Comparison of ENCODE assay signal across 16 cellular contexts in genomic region chr6:168608113-168608400, GRCh38.
A peak's percentile ranks its signal among the peaks of the same experiment; 100 is the strongest.
DNase-seq lines count a peak whose midpoint lies in the region; ATAC-seq and TF ChIP-seq lines count a peak whose summit lies in the region.
"Had no signal": no experiment of that assay in that cellular context is flagged by ENCODE, and none has a peak within 500 bp of the region (broad histone marks: within the 10 kb centered on the region; RNA-seq: fewer than 3 reads in every experiment).

No MANE protein-coding gene starts in this region.

- H3K27me3 Mint-ChIP-seq in brain = peaks cover 6% of the 10 kb centered on the region
- peaks cover 0 to 14% of the 10 kb centered on the region in 2 donors for H3K27me3 Mint-ChIP-seq in CD8-positive, alpha-beta memory T cell

- H3K18ac ChIP-seq in neuronal stem cell (ENCODE audit: low read length) = peak overlapping the region; percentile 67

- no peak overlapping the region for H3K9ac ChIP-seq in neuronal stem cell (ENCODE audit: low read depth, low read length, poor library complexity)

- CTCF ChIA-PET in CD8-positive, alpha-beta memory T cell (lab: Charles Lee) = no interaction called here

- no peak overlapping the region for H3K4me2 ChIP-seq in neuronal stem cell (ENCODE audit: insufficient read depth, low read length, poor library complexity, severe bottlenecking)

- peak overlapping the region in 2 of 5 experiments; percentile 48 to 50 for H3K4me3 Mint-ChIP-seq in brain
- no peak overlapping the region for H3K4me3 Mint-ChIP-seq in CD8-positive, alpha-beta memory T cell
- H3K4me3 Mint-ChIP-seq: CD8-positive, alpha-beta T cell had no signal

- H3K27ac Mint-ChIP-seq in brain = peak overlapping the region in 4 of 5 experiments; percentile 46 to 90 (median 90)
- no peak overlapping the region for H3K27ac Mint-ChIP-seq in CD8-positive, alpha-beta memory T cell
- H3K27ac Mint-ChIP-seq: CD8-positive, alpha-beta T cell had no signal

- H3K9me3 ChIP-seq in neuronal stem cell (replicated peaks in 1 of 2; ENCODE audit: control insufficient read depth in 2 of 2, insufficient read depth in 1 of 2, low read depth in 1 of 2, low read length in 2 of 2) (peaks cover 4% of the 10 kb centered on the region in 2 donors), breast epithelium (no peaks in the 10 kb centered on the region)
- H3K9me3 ChIP-seq in CD8-positive, alpha-beta memory T cell (ENCODE audit: low read length) = no peaks in the 10 kb centered on the region
- H3K9me3 ChIP-seq: Peyer's patch had no signal

- no peaks in the 10 kb centered on the region for H3K36me3 Mint-ChIP-seq in brain
- no peaks in the 10 kb centered on the region for H3K36me3 Mint-ChIP-seq in CD8-positive, alpha-beta memory T cell
- H3K36me3 Mint-ChIP-seq: CD8-positive, alpha-beta T cell had no signal

- H2AK5ac ChIP-seq in neuronal stem cell (ENCODE audit: low read depth, low read length) = no peak overlapping the region

- no CpG with 5 or more reads among the region's 11 CpGs for WGBS in neuronal stem cell (ENCODE audit: extremely low coverage in 2 of 2, insufficient read length in 2 of 2, insufficient replicate concordance in 1 of 2), 2 donors

- no peaks in the 10 kb centered on the region for H3K27me3 ChIP-seq in neuronal stem cell (ENCODE audit: control insufficient read depth in 3 of 3, insufficient read depth in 3 of 3, low read depth in 1 of 3, low read length in 3 of 3)
- no peaks in the 10 kb centered on the region for H3K27me3 ChIP-seq in breast epithelium
- no peaks in the 10 kb centered on the region for H3K27me3 ChIP-seq in CD8-positive, alpha-beta memory T cell (ENCODE audit: insufficient read depth, low read length, poor library complexity, severe bottlenecking)
- H3K27me3 ChIP-seq: Peyer's patch, SJSA1 had no signal

- TF ChIP-seq CTCF in brain (conservative IDR thresholded peaks at IDR 0.05) = no peak
- no peak for TF ChIP-seq CTCF in breast epithelium (IDR thresholded peaks at IDR 0.05)

- H3K4me1 ChIP-seq in neuronal stem cell (ENCODE audit: control insufficient read depth in 2 of 2, insufficient read depth in 1 of 2, low read depth in 1 of 2, low read length in 2 of 2) (peaks cover 5 to 12% of the 10 kb centered on the region in 2 donors), breast epithelium (no peaks in the 10 kb centered on the region)
- H3K4me1 ChIP-seq in CD8-positive, alpha-beta memory T cell (ENCODE audit: insufficient read depth, low read length) = no peaks in the 10 kb centered on the region
- H3K4me1 ChIP-seq: Peyer's patch, SJSA1 had no signal

- H4K8ac ChIP-seq in neuronal stem cell (ENCODE audit: low read depth, low read length) = no peak overlapping the region

- TF ChIP-seq POLR2A in breast epithelium (IDR thresholded peaks at IDR 0.05) = no peak

- no peak overlapping the region for H3K23ac ChIP-seq in neuronal stem cell (ENCODE audit: low read depth, low read length, poor library complexity)

- H2BK120ac ChIP-seq in neuronal stem cell (ENCODE audit: low read depth, low read length) = no peak overlapping the region

- no peaks in the 10 kb centered on the region for H3K36me3 ChIP-seq in neuronal stem cell (replicated peaks in 1 of 2; ENCODE audit: control insufficient read depth in 2 of 2, insufficient read depth in 2 of 2, low read length in 2 of 2)
- no peaks in the 10 kb centered on the region for H3K36me3 ChIP-seq in breast epithelium
- H3K36me3 ChIP-seq in CD8-positive, alpha-beta memory T cell (ENCODE audit: insufficient read depth, low read length) = no peaks in the 10 kb centered on the region
- H3K36me3 ChIP-seq: Peyer's patch, SJSA1 had no signal

- no peak overlapping the region for H3K27ac ChIP-seq in neuronal stem cell (replicated peaks; ENCODE audit: low read length)
- H3K27ac ChIP-seq in breast epithelium = no peak overlapping the region
- H3K27ac ChIP-seq in CD8-positive, alpha-beta memory T cell (ENCODE audit: low read depth, low read length) = no peak overlapping the region
- H3K27ac ChIP-seq: HL-60, Peyer's patch, SJSA1 had no signal

- no peak overlapping the region for H2BK12ac ChIP-seq in neuronal stem cell (ENCODE audit: low read length)

- H2BK5ac ChIP-seq in neuronal stem cell (ENCODE audit: low read length) = no peak overlapping the region

- POLR2A ChIA-PET in CD8-positive, alpha-beta memory T cell (lab: Charles Lee) = no interaction called here

- H2AFZ ChIP-seq in neuronal stem cell (ENCODE audit: low read length) = peak overlapping the region; percentile 51

- peaks cover 45% of the 10 kb centered on the region for H3K4me1 Mint-ChIP-seq in brain
- H3K4me1 Mint-ChIP-seq in CD8-positive, alpha-beta memory T cell = no peaks in the 10 kb centered on the region

- H3K4me3 ChIP-seq in neuronal stem cell (ENCODE audit: low read length in 2 of 2) (no peak overlapping the region), breast epithelium (no peak overlapping the region)
- H3K4me3 ChIP-seq in CD8-positive, alpha-beta memory T cell (ENCODE audit: low read length) = no peak overlapping the region
- H3K4me3 ChIP-seq: Peyer's patch, SJSA1 had no signal

- DNase-seq in islet precursor cell = peak; percentile 40
- no peak for DNase-seq in neuronal stem cell (ENCODE audit: low spot score)
- no peak for DNase-seq in breast epithelium (ENCODE audit: low spot score in 2 of 2)
- DNase-seq in mucosa of gallbladder (ENCODE audit: low spot score) = no peak
- DNase-seq in left colon = no peak
- no peak for DNase-seq in CD8-positive, alpha-beta memory T cell
- DNase-seq: CD8-positive, alpha-beta T cell; GOT3; KG1; NCI-H1930; NCI-H226; Peyer's patch had no signal

- no peak overlapping the region for H4K91ac ChIP-seq in neuronal stem cell (ENCODE audit: low read depth, low read length, poor library complexity)

- no peak for ATAC-seq in left colon
- ATAC-seq: CD8-positive, alpha-beta T cell; HCT116 had no signal

- no peaks in the 10 kb centered on the region for H3K79me1 ChIP-seq in neuronal stem cell (ENCODE audit: low read depth, low read length)

- H3K4ac ChIP-seq in neuronal stem cell (ENCODE audit: low read length) = no peak overlapping the region

- H3K14ac ChIP-seq in neuronal stem cell (ENCODE audit: low read length) = no peak overlapping the region

- intact Hi-C loops in breast epithelium (cut with DNase I; ENCODE audit: low total_unique reads) (no loop called here), left colon (cut with DNase I, micrococcal nuclease) (no loop called here)

- no peak overlapping the region for H2BK15ac ChIP-seq in neuronal stem cell (ENCODE audit: low read length)

- peaks cover 0 to 3% (median 0%) of the 10 kb centered on the region in 5 experiments for H3K9me3 Mint-ChIP-seq in brain
- H3K9me3 Mint-ChIP-seq in CD8-positive, alpha-beta memory T cell = peaks cover 0 to 2% (median 0%) of the 10 kb centered on the region in 5 donors
- H3K9me3 Mint-ChIP-seq: CD8-positive, alpha-beta T cell had no signal

Comparison
In these comparisons a context has a peak if more than half of its experiments do, and no peak if none do; other contexts are left out.
1. H3K27ac Mint-ChIP-seq: peak in brain (4 of 5); none in CD8-positive, alpha-beta memory T cell (0 of 8).